In genomic region chr6:45569210-45569945, GRCh38 we compare ENCODE assay signal across 21 cellular contexts.
DNase-seq lines count a peak whose midpoint lies in the region; ATAC-seq lines count a peak whose summit lies in the region.
"Had no signal": no experiment of that assay in that cellular context is flagged by ENCODE, and none has a peak within 500 bp of the region (broad histone marks: within the 10 kb centered on the region; RNA-seq: fewer than 3 reads in every experiment).

No MANE protein-coding gene starts in this region.

- H3K9me3 Mint-ChIP-seq in activated naive CD8-positive, alpha-beta T cell treated with anti-CD3 and anti-CD28 coated beads, Interleukin-2, amount 50 U/mL, for 24 hours = no peaks in the 10 kb centered on the region
- H3K9me3 Mint-ChIP-seq: dendritic cell treated with granulocyte-macrophage colony-stimulating factor and Interleukin-4, amounts not matched to agents 40 ng/mL and 50 ng/mL, for 4 days; nephron had no signal

- no peaks in the 10 kb centered on the region for H3K27me3 Mint-ChIP-seq in activated naive CD8-positive, alpha-beta T cell treated with anti-CD3 and anti-CD28 coated beads, Interleukin-2, amount 50 U/mL, for 24 hours
- H3K27me3 Mint-ChIP-seq: dendritic cell treated with granulocyte-macrophage colony-stimulating factor and Interleukin-4, amounts not matched to agents 40 ng/mL and 50 ng/mL, for 4 days had no signal

- ATAC-seq in Right ventricle myocardium inferior = peak; percentile 64
- ATAC-seq in activated naive CD8-positive, alpha-beta T cell treated with anti-CD3 and anti-CD28 coated beads, Interleukin-2, amount 50 U/mL, for 24 hours = no peak
- ATAC-seq: left colon had no signal

- DNase-seq in Right ventricle myocardium inferior (ENCODE audit: missing footprints) (no peak), cardiac septum (ENCODE audit: low spot score) (no peak), medulla oblongata (ENCODE audit: extremely low spot score) (peak; percentile 9), NCI-H1417 (lab: John Stamatoyannopoulos, UW) (no peak), NCI-H526 (lab: John Stamatoyannopoulos, UW) (no peak), inferior parietal cortex (ENCODE audit: extremely low spot score) (no peak)
- no peak for DNase-seq in activated naive CD8-positive, alpha-beta T cell treated with anti-CD3 and anti-CD28 coated beads, Interleukin-2, amount 50 U/mL, for 24 hours
- no peak for DNase-seq in stimulated activated CD4-positive, alpha-beta T cell treated with anti-CD3 and anti-CD28 coated beads, Interleukin-2, amount 100 ng/mL, for 48 hours
- DNase-seq: activated CD4-positive, alpha-beta T cell treated with anti-CD3 and anti-CD28 coated beads, Interleukin-2, amount 50 U/mL, for 48 hours; esophagus squamous epithelium; HCEC 1CT; Kasumi-1; left colon; NCI-H187 treated with DMSO at 0.1 percent for 48 hours; NCI-H774; sigmoid colon; stimulated activated naive CD4-positive, alpha-beta T cell; T-helper 9 cell had no signal

- H3K4me3 Mint-ChIP-seq in activated naive CD8-positive, alpha-beta T cell treated with anti-CD3 and anti-CD28 coated beads, Interleukin-2, amount 50 U/mL, for 24 hours = no peak overlapping the region
- H3K4me3 Mint-ChIP-seq: B cell; dendritic cell treated with granulocyte-macrophage colony-stimulating factor and Interleukin-4, amounts not matched to agents 40 ng/mL and 50 ng/mL, for 4 days; nephron had no signal

- peaks cover 32% of the 10 kb centered on the region for H3K4me1 Mint-ChIP-seq in activated naive CD8-positive, alpha-beta T cell treated with anti-CD3 and anti-CD28 coated beads, Interleukin-2, amount 50 U/mL, for 24 hours

- peaks cover 2% of the 10 kb centered on the region for H3K36me3 Mint-ChIP-seq in activated naive CD8-positive, alpha-beta T cell treated with anti-CD3 and anti-CD28 coated beads, Interleukin-2, amount 50 U/mL, for 24 hours (ENCODE audit: low read depth)

- H3K27ac Mint-ChIP-seq in activated naive CD8-positive, alpha-beta T cell treated with anti-CD3 and anti-CD28 coated beads, Interleukin-2, amount 50 U/mL, for 24 hours = peak overlapping the region; percentile 9
- H3K27ac Mint-ChIP-seq: B cell; dendritic cell treated with granulocyte-macrophage colony-stimulating factor and Interleukin-4, amounts not matched to agents 40 ng/mL and 50 ng/mL, for 4 days; nephron had no signal

- intact Hi-C loops in Right ventricle myocardium inferior (cut with DNase I) = no loop called here
- intact Hi-C loops in cardiac septum (cut with DNase I) = no loop called here
